13 cellular contexts compared by ENCODE assay signal in genomic region chr10:67629461-67629971, GRCh38.
DNase-seq lines count a peak whose midpoint lies in the region; ATAC-seq lines count a peak whose summit lies in the region.
"Had no signal": no experiment of that assay in that cellular context is flagged by ENCODE, and none has a peak within 500 bp of the region (broad histone marks: within the 10 kb centered on the region; RNA-seq: fewer than 3 reads in every experiment).

No MANE protein-coding gene starts in this region.

- peak; percentile 68 for ATAC-seq in GM18502 (IDR thresholded peaks at IDR 0.05; ENCODE audit: poor library complexity, unreplicated experiment)
- ATAC-seq in HG03442 (IDR thresholded peaks at IDR 0.05; ENCODE audit: unreplicated experiment) = peak; percentile 55
- ATAC-seq in GM19035 (IDR thresholded peaks at IDR 0.05; ENCODE audit: unreplicated experiment) = no peak
- ATAC-seq in HG03460 (IDR thresholded peaks at IDR 0.05; ENCODE audit: unreplicated experiment) = no peak
- no peak for ATAC-seq in GM21381 (IDR thresholded peaks at IDR 0.05; ENCODE audit: unreplicated experiment)
- ATAC-seq: left cardiac atrium had no signal

- DNase-seq in dedifferentiated amniotic fluid mesenchymal stem cell (ENCODE audit: extremely low spot score) (peak; percentile 45), non-pigmented ciliary epithelial cell (ENCODE audit: low read depth) (peak; percentile 20), NCI-H2107 treated with DMSO at 0.1 percent for 48 hours (lab: John Stamatoyannopoulos, UW; ENCODE audit: unreplicated experiment) (no peak)
- DNase-seq: activated T-cell treated with anti-CD3 and anti-CD28 coated beads, Interleukin-2, amount 50 U/mL, for 1 hour; left cardiac atrium; NCI-H187 treated with DMSO at 0.1 percent for 48 hours; pancreas; testis had no signal

Comparison
In these comparisons a context has a peak if more than half of its experiments do, and no peak if none do; other contexts are left out.
1. ATAC-seq: peak in GM18502 (single experiment) and HG03442 (single experiment); none in GM19035 (single experiment), HG03460 (single experiment) and GM21381 (single experiment).